11 cellular contexts compared by ENCODE assay signal in the genomic region with DNA sequence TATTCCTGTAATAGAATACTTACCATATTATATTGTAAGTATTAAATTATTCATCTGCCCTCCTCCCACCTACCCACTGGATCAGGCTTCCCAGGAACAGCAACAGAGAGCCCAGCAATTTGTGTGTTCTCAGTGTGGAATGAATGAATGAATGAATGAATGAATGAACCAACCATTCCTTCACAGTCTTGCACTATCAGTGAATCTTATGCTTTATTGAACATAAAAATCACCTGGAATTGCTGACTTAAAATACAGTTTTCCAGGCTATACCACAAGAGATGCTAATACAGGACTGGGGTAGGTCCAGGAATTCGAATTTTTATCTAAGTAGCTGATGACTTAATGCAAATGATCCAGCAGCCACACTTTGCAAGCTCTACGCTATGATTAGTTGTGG. TPM values are rescaled to one million over a fixed set of nuclear protein-coding genes. Genes with fewer than 3 reads are reported as not detected.
"Had no signal": no experiment of that assay in that cellular context is flagged by ENCODE, and none has a peak within 500 bp of the region (broad histone marks: within the 10 kb centered on the region; RNA-seq: fewer than 3 reads in every experiment).

No MANE protein-coding gene starts in this region.

- FAIRE-seq: HepG2, HTR-8/SVneo had no signal

- ATAC-seq: HepG2 had no signal

- DNase-seq: IMR-90, Karpas-422, Kasumi-1, KBM-7, KG1 had no signal

- H3K27ac ChIP-seq: HL-60, KMS-11 had no signal

- H3K4me2 ChIP-seq: KMS-11 had no signal

- H3K9ac ChIP-seq: KMS-11 had no signal

RNA-seq across cellular contexts. Expression of gene DOCK8, which starts 51.6 kb away (rescaled TPM):
- total RNA-seq: HT-29, HT1080, IMR-90 had no signal
- polyA plus RNA-seq: IMR-90 had no signal
